ENCODE assay signal across 1 cellular context in genomic region chr9:105244274-105244995, GRCh38.
TF ChIP-seq lines count a peak whose summit lies in the region.

Gene SLC44A1 (plus strand): TSS chr9:105244651. CDS start chr9:105244869, 218 bp downstream.

TF ChIP-seq in HepG2, 621 proteins besides CTCF, POLR2A, EP300 and RAD21 (continued from another document and continues in another):
- peak; percentile 52; the same call in 1 of the 2 replicates for TF ChIP-seq ZNF646 (CRISPR knock-in tag; IDR thresholded peaks at IDR 0.05)
- peak; percentile 41; the same call in 1 of the 2 replicates for TF ChIP-seq TRAFD1 (CRISPR knock-in tag; IDR thresholded peaks at IDR 0.05; ENCODE audit: borderline replicate concordance)
- peak; percentile 97 for TF ChIP-seq GABPB1 (CRISPR knock-in tag; IDR thresholded peaks at IDR 0.05)
- peak; percentile 90; the same call in 1 of the 2 replicates for TF ChIP-seq KLF13 (CRISPR knock-in tag; IDR thresholded peaks at IDR 0.05)
- TF ChIP-seq FOXC1 (CRISPR knock-in tag; IDR thresholded peaks at IDR 0.05; ENCODE audit: borderline replicate concordance) = 0 out of 2 replicates have a peak, but pooled peaks have one; percentile 62
- TF ChIP-seq ZSCAN20 (CRISPR knock-in tag; IDR thresholded peaks at IDR 0.05; ENCODE audit: borderline replicate concordance) = no peak; the same call in 1 of the 2 replicates
- peak; percentile 93 for TF ChIP-seq TFDP1 (CRISPR knock-in tag; IDR thresholded peaks at IDR 0.05; ENCODE audit: borderline replicate concordance)
- TF ChIP-seq PHF20 (CRISPR knock-in tag; IDR thresholded peaks at IDR 0.05) = peak; percentile 75
- no peak for TF ChIP-seq NR3C1 (CRISPR knock-in tag; IDR thresholded peaks at IDR 0.05)
- TF ChIP-seq NR0B2 (CRISPR knock-in tag; IDR thresholded peaks at IDR 0.05) = peak; percentile 70; the same call in 1 of the 2 replicates
- peak; percentile 92 for TF ChIP-seq ATF7-NPFF (CRISPR knock-in tag; IDR thresholded peaks at IDR 0.05; ENCODE audit: low read depth)
- TF ChIP-seq RXRB (CRISPR knock-in tag; IDR thresholded peaks at IDR 0.05; ENCODE audit: borderline replicate concordance) = peak; percentile 83
- peak; percentile 90 for TF ChIP-seq ARNT2 (CRISPR knock-in tag; IDR thresholded peaks at IDR 0.05; ENCODE audit: low read depth)
- no peak for TF ChIP-seq HMGA1 (CRISPR knock-in tag; conservative IDR thresholded peaks at IDR 0.05)
- peak; percentile 61; the same call in 1 of the 2 replicates for TF ChIP-seq IRF1 (CRISPR knock-in tag; IDR thresholded peaks at IDR 0.05; ENCODE audit: low read depth)
- peak; percentile 99 for TF ChIP-seq KAT7 (CRISPR knock-in tag; IDR thresholded peaks at IDR 0.05; ENCODE audit: borderline replicate concordance)
- no peak for TF ChIP-seq BCLAF1 (IDR thresholded peaks at IDR 0.05)
- TF ChIP-seq ZNF562 (CRISPR knock-in tag; IDR thresholded peaks at IDR 0.05; ENCODE audit: borderline replicate concordance) = no peak
- TF ChIP-seq ZBTB49 (CRISPR knock-in tag; IDR thresholded peaks at IDR 0.05; ENCODE audit: borderline replicate concordance) = peak; percentile 88
- peak; percentile 59; the same call in 1 of the 2 replicates for TF ChIP-seq SIX1 (CRISPR knock-in tag; IDR thresholded peaks at IDR 0.05; ENCODE audit: borderline replicate concordance)
- peak; percentile 98 for TF ChIP-seq CBX5 (CRISPR knock-in tag; IDR thresholded peaks at IDR 0.05; ENCODE audit: borderline replicate concordance)
- TF ChIP-seq TBL1XR1 (IDR thresholded peaks at IDR 0.05; ENCODE audit: borderline replicate concordance, low read length, partially characterized antibody) = peak; percentile 70
- peak; percentile 87 for TF ChIP-seq PHF21A (CRISPR knock-in tag; IDR thresholded peaks at IDR 0.05)
- peak; percentile 83; the same call in 1 of the 2 replicates for TF ChIP-seq DZIP1 (CRISPR knock-in tag; IDR thresholded peaks at IDR 0.05)
- peak; percentile 88 for TF ChIP-seq WIZ (CRISPR knock-in tag; IDR thresholded peaks at IDR 0.05)
- TF ChIP-seq KLF6 (CRISPR knock-in tag; IDR thresholded peaks at IDR 0.05) = peak; percentile 85
- TF ChIP-seq ZNF746 (CRISPR knock-in tag; IDR thresholded peaks at IDR 0.05) = peak; percentile 96
- peak; percentile 40; the same call in 1 of the 2 replicates for TF ChIP-seq ZNF446 (CRISPR knock-in tag; IDR thresholded peaks at IDR 0.05)
- TF ChIP-seq TRIM24 (CRISPR knock-in tag; IDR thresholded peaks at IDR 0.05) = no peak
- peak; percentile 93 for TF ChIP-seq ZNF605 (CRISPR knock-in tag; IDR thresholded peaks at IDR 0.05)
- TF ChIP-seq ZKSCAN1 (IDR thresholded peaks at IDR 0.05; ENCODE audit: low read length) = peak; percentile 74
- TF ChIP-seq MEIS1 (CRISPR knock-in tag; IDR thresholded peaks at IDR 0.05; ENCODE audit: borderline replicate concordance) = peak; percentile 91; the same call in 1 of the 2 replicates
- TF ChIP-seq TRIM22 (IDR thresholded peaks at IDR 0.05) = no peak
- TF ChIP-seq ZNF672 (CRISPR knock-in tag; IDR thresholded peaks at IDR 0.05) = peak; percentile 89; the same call in 1 of the 2 replicates
- peak; percentile 86; the same call in 1 of the 2 replicates for TF ChIP-seq SALL2 (CRISPR knock-in tag; IDR thresholded peaks at IDR 0.05)
- TF ChIP-seq NCOR1 (IDR thresholded peaks at IDR 0.05; ENCODE audit: borderline replicate concordance, low read length) = peak; percentile 37; the same call in 1 of the 2 replicates
